In the genomic region with DNA sequence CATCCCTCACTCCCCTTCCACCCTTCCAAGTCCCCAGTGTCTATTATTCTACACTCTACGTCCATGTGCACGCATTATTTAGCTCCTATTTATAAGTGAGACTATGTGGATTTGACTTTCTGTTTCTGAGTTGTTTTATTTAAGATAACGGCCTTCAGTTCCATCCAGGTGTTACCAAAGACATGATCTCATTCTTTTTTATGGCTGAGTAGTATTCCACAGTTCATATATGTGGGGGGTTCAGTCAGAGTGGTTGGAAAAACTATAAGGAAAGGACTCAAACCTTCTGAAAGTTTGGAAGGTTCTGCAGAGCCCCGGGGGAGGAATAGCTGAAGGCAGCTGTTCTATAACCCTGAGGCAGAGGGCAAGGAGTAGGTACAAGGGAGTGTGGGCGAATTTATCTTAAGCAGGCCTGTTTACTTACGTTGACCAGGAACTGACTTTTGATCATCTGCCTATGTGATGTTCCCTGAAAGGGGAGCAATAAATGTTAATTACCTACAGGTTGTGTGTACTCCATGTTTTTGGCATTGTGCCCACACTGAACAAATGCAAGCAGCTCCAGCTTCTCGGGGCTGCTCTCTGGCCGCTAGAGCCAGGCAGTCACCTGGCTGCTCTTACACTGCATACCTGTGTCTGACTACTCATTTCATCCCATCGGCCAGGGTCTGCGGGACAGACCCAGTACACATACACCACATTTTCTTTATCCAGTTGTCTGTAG, we compare ENCODE assay signal across 17 cellular contexts. TPM values are rescaled to one million over a fixed set of nuclear protein-coding genes. Genes with fewer than 3 reads are reported as not detected.
A peak's percentile ranks its signal among the peaks of the same experiment; 100 is the strongest.
DNase-seq lines count a peak whose midpoint lies in the region; ATAC-seq and TF ChIP-seq lines count a peak whose summit lies in the region.
"Had no signal": no experiment of that assay in that cellular context is flagged by ENCODE, and none has a peak within 500 bp of the region (broad histone marks: within the 10 kb centered on the region; RNA-seq: fewer than 3 reads in every experiment).

No MANE protein-coding gene starts in this region.

- intact Hi-C loops in dendritic cell treated with granulocyte-macrophage colony-stimulating factor and Interleukin-4, amounts not matched to agents 40 ng/mL and 50 ng/mL, for 4 days (cut with micrococcal nuclease): no loop called here
- intact Hi-C loops in upper lobe of right lung (cut with DNase I): no loop called here

- no peak overlapping the region for H3K4me3 ChIP-seq in upper lobe of right lung
- H3K4me3 ChIP-seq: BLaER1 treated with 17β-estradiol and CSF1 and Interleukin-3, amounts not matched to agents 10 nM and 100 nM; GM12878 had no signal

- peak overlapping the region; percentile 19 for H3K27ac Mint-ChIP-seq in dendritic cell treated with granulocyte-macrophage colony-stimulating factor and Interleukin-4, amounts not matched to agents 40 ng/mL and 50 ng/mL, for 4 days
- H3K27ac Mint-ChIP-seq: CD4-positive, alpha-beta T cell; H9 had no signal

- ATAC-seq in upper lobe of right lung (no peak), HG02642 (IDR thresholded peaks at IDR 0.05; ENCODE audit: poor library complexity, unreplicated experiment) (no peak), GM18502 (IDR thresholded peaks at IDR 0.05; ENCODE audit: poor library complexity, unreplicated experiment) (no peak)
- ATAC-seq: GM12878 had no signal

- no peaks in the 10 kb centered on the region for H3K9me3 Mint-ChIP-seq in dendritic cell treated with granulocyte-macrophage colony-stimulating factor and Interleukin-4, amounts not matched to agents 40 ng/mL and 50 ng/mL, for 4 days
- H3K9me3 Mint-ChIP-seq: CD4-positive, alpha-beta T cell had no signal

- H3K27me3 ChIP-seq in upper lobe of right lung: no peaks in the 10 kb centered on the region
- H3K27me3 ChIP-seq: BLaER1 treated with 17β-estradiol and CSF1 and Interleukin-3, amounts not matched to agents 10 nM and 100 nM had no signal

- DNase-seq in LoVo (ENCODE audit: low spot score) (peak; percentile 46), NCI-H748 treated with DMSO at 0.1 percent for 48 hours (lab: John Stamatoyannopoulos, UW) (peak; percentile 0), upper lobe of right lung (peak; percentile 11), NCI-H2081 (lab: John Stamatoyannopoulos, UW) (no peak)
- DNase-seq: ACHN; Calu3; CD4-positive, alpha-beta T cell; DMS 273 treated with DMSO at 0.1 percent for 48 hours; GOT3; H9 had no signal

- H3K4me1 ChIP-seq in upper lobe of right lung: no peaks in the 10 kb centered on the region

- H3K27ac ChIP-seq in upper lobe of right lung: no peak overlapping the region
- H3K27ac ChIP-seq: BLaER1 treated with 17β-estradiol and CSF1 and Interleukin-3, amounts not matched to agents 10 nM and 100 nM; HL-60 had no signal

- peaks cover 17% of the 10 kb centered on the region for H3K27me3 Mint-ChIP-seq in dendritic cell treated with granulocyte-macrophage colony-stimulating factor and Interleukin-4, amounts not matched to agents 40 ng/mL and 50 ng/mL, for 4 days
- H3K27me3 Mint-ChIP-seq: CD4-positive, alpha-beta T cell had no signal

- no peaks in the 10 kb centered on the region for H3K36me3 Mint-ChIP-seq in dendritic cell treated with granulocyte-macrophage colony-stimulating factor and Interleukin-4, amounts not matched to agents 40 ng/mL and 50 ng/mL, for 4 days (ENCODE audit: low read depth)

- no peak overlapping the region for H3K4me3 Mint-ChIP-seq in dendritic cell treated with granulocyte-macrophage colony-stimulating factor and Interleukin-4, amounts not matched to agents 40 ng/mL and 50 ng/mL, for 4 days
- H3K4me3 Mint-ChIP-seq: CD4-positive, alpha-beta T cell; H9 had no signal

- no peak for TF ChIP-seq CTCF in upper lobe of right lung (IDR thresholded peaks at IDR 0.05)

- H3K36me3 ChIP-seq in upper lobe of right lung: no peaks in the 10 kb centered on the region
- H3K36me3 ChIP-seq: BLaER1 treated with 17β-estradiol and CSF1 and Interleukin-3, amounts not matched to agents 10 nM and 100 nM had no signal

- H3K4me1 Mint-ChIP-seq in dendritic cell treated with granulocyte-macrophage colony-stimulating factor and Interleukin-4, amounts not matched to agents 40 ng/mL and 50 ng/mL, for 4 days (ENCODE audit: low read depth): peaks cover 42% of the 10 kb centered on the region
- H3K4me1 Mint-ChIP-seq: H9 had no signal

- no peaks in the 10 kb centered on the region for H3K9me3 ChIP-seq in upper lobe of right lung

RNA-seq across cellular contexts. Expression of gene ADGRE1, which starts 13.5 kb away (rescaled TPM):
- total RNA-seq in upper lobe of right lung: 1.8 TPM
- total RNA-seq: Calu3, G401, H9 had no signal

Comparison
In these comparisons a context has a peak if more than half of its experiments do, and no peak if none do; other contexts are left out.
1. DNase-seq: peak in LoVo (single experiment), NCI-H748 treated with DMSO at 0.1 percent for 48 hours (single experiment) and upper lobe of right lung (single experiment); none in NCI-H2081 (0 of 2).